In genomic region chr5:12093586-12093985, GRCh38 we compare ENCODE assay signal across 8 cellular contexts.
"Had no signal": no experiment of that assay in that cellular context is flagged by ENCODE, and none has a peak within 500 bp of the region (broad histone marks: within the 10 kb centered on the region; RNA-seq: fewer than 3 reads in every experiment).

No MANE protein-coding gene starts in this region.

- FAIRE-seq: G401.6, GM12878, GM12891, GM12892, GM18507, GM19239 had no signal

- H3K4me3 ChIP-seq: GM12878 had no signal

- DNase-seq: GDM1, GF-D8 had no signal

- ATAC-seq: GM12878 had no signal
